ENCODE assay signal across 9 cellular contexts in genomic region chr10:97210576-97210975, GRCh38.
DNase-seq lines count a peak whose midpoint lies in the region; FAIRE-seq and TF ChIP-seq lines count a peak whose summit lies in the region.
"Had no signal": no experiment of that assay in that cellular context is flagged by ENCODE, and none has a peak within 500 bp of the region (broad histone marks: within the 10 kb centered on the region; RNA-seq: fewer than 3 reads in every experiment).

No MANE protein-coding gene starts in this region.

- in situ Hi-C loops in astrocyte of the spinal cord (cut with HindIII; ENCODE audit: low sequenced_read_pairs), result no loop called here

- no peak overlapping the region for H3K4me3 ChIP-seq in astrocyte of the spinal cord (ENCODE audit: low read depth, low read length)
- H3K4me3 ChIP-seq: BLaER1 treated with 17β-estradiol and CSF1 and Interleukin-3, amounts not matched to agents 10 nM and 100 nM had no signal

- DNase-seq in NCI-H1436 (lab: John Stamatoyannopoulos, UW) (peak; percentile 57), NCI-H1436 treated with DMSO at 0.1 percent for 48 hours (lab: John Stamatoyannopoulos, UW) (no peak), NCI-H1105 (lab: John Stamatoyannopoulos, UW) (peak; percentile 22), astrocyte of the spinal cord (ENCODE audit: low read depth, low spot score) (peak; percentile 64), iPS-NIHi11 (ENCODE audit: low spot score) (peak; percentile 84), GOT3 (lab: John Stamatoyannopoulos, UW) (no peak)
- DNase-seq in stimulated activated CD4-positive, alpha-beta T cell treated with anti-CD3 and anti-CD28 coated beads, Interleukin-15, amount 100 ng/mL, for 24 hours, result peak; percentile 77

- peak; percentile 9 for FAIRE-seq in TTC549 (lab: Jason Lieb, UNC)

- TF ChIP-seq CTCF in astrocyte of the spinal cord (IDR thresholded peaks at IDR 0.05; ENCODE audit: low read depth, low read length), result peak; percentile 94

Comparison
In these comparisons a context has a peak if more than half of its experiments do, and no peak if none do; other contexts are left out.
1. DNase-seq: peak in NCI-H1436 (single experiment), NCI-H1105 (single experiment), astrocyte of the spinal cord (single experiment), iPS-NIHi11 (single experiment) and stimulated activated CD4-positive, alpha-beta T cell treated with anti-CD3 and anti-CD28 coated beads, Interleukin-15, amount 100 ng/mL, for 24 hours (single experiment); none in NCI-H1436 treated with DMSO at 0.1 percent for 48 hours (single experiment) and GOT3 (single experiment).